In genomic region chr11:75402002-75402773, GRCh38 we compare ENCODE assay signal across 9 cellular contexts. TPM values are rescaled to one million over a fixed set of nuclear protein-coding genes. Genes with fewer than 3 reads are reported as not detected.
DNase-seq lines count a peak whose midpoint lies in the region; ATAC-seq and TF ChIP-seq lines count a peak whose summit lies in the region.
"Had no signal": no experiment of that assay in that cellular context is flagged by ENCODE, and none has a peak within 500 bp of the region (broad histone marks: within the 10 kb centered on the region; RNA-seq: fewer than 3 reads in every experiment).

No MANE protein-coding gene starts in this region.

- H2BK120ac ChIP-seq in trophoblast cell (ENCODE audit: insufficient read depth, low read length, poor library complexity) = no peak overlapping the region

- H3F3A ChIP-seq in SK-N-SH (replicated peaks; ENCODE audit: insufficient read depth) = peaks cover 47% of the 10 kb centered on the region

- peaks cover 22 to 45% of the 10 kb centered on the region in 2 experiments for H3K4me1 ChIP-seq in SK-N-SH (ENCODE audit: control insufficient read depth in 1 of 2, insufficient read depth in 2 of 2, low read depth in 1 of 2, low read length in 1 of 2)
- peaks cover 15% of the 10 kb centered on the region for H3K4me1 ChIP-seq in OCI-LY3 (ENCODE audit: low read length)
- H3K4me1 ChIP-seq in trophoblast cell (ENCODE audit: control insufficient read depth in 1 of 2, insufficient read depth in 2 of 2, low read length in 2 of 2) = peaks cover 0 to 5% of the 10 kb centered on the region in 2 experiments

- H3K27ac ChIP-seq in SK-N-SH (ENCODE audit: low read depth in 2 of 2, low read length in 1 of 2) (peak overlapping the region; percentile 6 to 29; a peak in 3 of 4 replicates), OCI-LY3 (ENCODE audit: low read length) (no peak overlapping the region), trophoblast cell (ENCODE audit: low read depth, low read length) (no peak overlapping the region)

- WGBS in SK-N-SH (ENCODE audit: low lambda C conversion rate) = 83% methylated on average over 10 of the region's 10 CpGs
- no CpG with 5 or more reads among the region's 10 CpGs for WGBS in trophoblast cell (ENCODE audit: extremely low coverage, insufficient coverage, insufficient read length)

- peaks cover 46 to 61% of the 10 kb centered on the region in 2 donors for H3K4me1 Mint-ChIP-seq in effector memory CD8-positive, alpha-beta T cell (ENCODE audit: low read depth in 2 of 2)

- H3K36me3 Mint-ChIP-seq in effector memory CD8-positive, alpha-beta T cell (ENCODE audit: insufficient read depth) = peaks cover 76% of the 10 kb centered on the region

- H3K27me3 Mint-ChIP-seq in effector memory CD8-positive, alpha-beta T cell = no peaks in the 10 kb centered on the region

- peaks cover 75% of the 10 kb centered on the region for H4K20me1 ChIP-seq in SK-N-SH (ENCODE audit: insufficient read depth)
- peaks cover 73% of the 10 kb centered on the region for H4K20me1 ChIP-seq in OCI-LY3 (ENCODE audit: insufficient read depth, low read length)

- H3K14ac ChIP-seq in trophoblast cell (ENCODE audit: low read length) = no peak overlapping the region

- peak overlapping the region; percentile 75 for H3K4me2 ChIP-seq in SK-N-SH
- H3K4me2 ChIP-seq in OCI-LY3 (ENCODE audit: low read length) = peak overlapping the region; percentile 67
- peak overlapping the region; percentile 2 for H3K4me2 ChIP-seq in trophoblast cell (ENCODE audit: low read length)

- ATAC-seq in SK-N-SH treated with all-trans-retinoic acid at 6 μM for 48 hours = no peak
- ATAC-seq in effector memory CD8-positive, alpha-beta T cell (replicated peaks) = no peak
- ATAC-seq in esophagus mucosa = no peak
- ATAC-seq in HG03196 (IDR thresholded peaks at IDR 0.05; ENCODE audit: unreplicated experiment) = no peak

- peak overlapping the region; percentile 97 to 98 for H3K27ac Mint-ChIP-seq in effector memory CD8-positive, alpha-beta T cell

- H2AFZ ChIP-seq in SK-N-SH (ENCODE audit: low read depth) = no peak overlapping the region
- H2AFZ ChIP-seq in OCI-LY3 (ENCODE audit: low read depth, low read length) = no peak overlapping the region
- H2AFZ ChIP-seq in trophoblast cell (ENCODE audit: insufficient read depth, low read length, poor library complexity) = no peak overlapping the region

- POLR2A ChIA-PET in SK-N-SH (lab: Yijun Ruan, JAX) = no interaction called here

- H3K79me2 ChIP-seq in SK-N-SH (ENCODE audit: insufficient read depth) (peaks cover 78% of the 10 kb centered on the region), OCI-LY3 (ENCODE audit: low read length) (peaks cover 79% of the 10 kb centered on the region), trophoblast cell (ENCODE audit: control insufficient read depth, insufficient read depth, low read length, poor library complexity) (peaks cover 23% of the 10 kb centered on the region)

- CTCF ChIA-PET in SK-N-SH (lab: Yijun Ruan, JAX) = interaction anchor here (1.0 to 2.8 kb wide), 6 partner anchors 14 to 198 kb away, joined by 3 to 18 read pairs (median 4); no protein-coding TSS in a partner anchor

- H3K9me3 ChIP-seq in SK-N-SH (no peaks in the 10 kb centered on the region), OCI-LY3 (ENCODE audit: insufficient read depth, low read length) (no peaks in the 10 kb centered on the region), trophoblast cell (ENCODE audit: insufficient read depth, low read depth, low read length) (no peaks in the 10 kb centered on the region)

- H3K27me3 ChIP-seq in SK-N-SH (ENCODE audit: insufficient read depth) (no peaks in the 10 kb centered on the region), OCI-LY3 (ENCODE audit: low read depth, low read length) (no peaks in the 10 kb centered on the region), trophoblast cell (ENCODE audit: insufficient read depth, low read length) (no peaks in the 10 kb centered on the region)

- H3K9me2 ChIP-seq in SK-N-SH = no peaks in the 10 kb centered on the region

- DNase-seq in SK-N-SH (no peak), trophoblast cell (no peak), NCI-H1930 (lab: John Stamatoyannopoulos, UW) (no peak)
- no peak for DNase-seq in effector memory CD8-positive, alpha-beta T cell
- DNase-seq: NCI-H1105 treated with DMSO at 0.1 percent for 48 hours had no signal

- no peak overlapping the region for H2BK12ac ChIP-seq in trophoblast cell (ENCODE audit: low read length)

- H3K23ac ChIP-seq in trophoblast cell (ENCODE audit: low read length) = no peak overlapping the region

- no peak overlapping the region for H4K91ac ChIP-seq in trophoblast cell (ENCODE audit: low read depth, low read length)

- no peak overlapping the region for H2BK5ac ChIP-seq in trophoblast cell (ENCODE audit: low read depth, low read length, poor library complexity)

- no peak overlapping the region for H3K18ac ChIP-seq in trophoblast cell (ENCODE audit: low read length)

- H2AK5ac ChIP-seq in trophoblast cell (ENCODE audit: low read length) = no peak overlapping the region

- H4K12ac ChIP-seq in trophoblast cell (ENCODE audit: low read depth, low read length) = no peak overlapping the region

- no peak for TF ChIP-seq RAD21 in SK-N-SH (IDR thresholded peaks at IDR 0.05; ENCODE audit: low read length)

- H4K8ac ChIP-seq in trophoblast cell (ENCODE audit: low read depth, low read length) = no peak overlapping the region

- no peaks in the 10 kb centered on the region for H3K9me3 Mint-ChIP-seq in effector memory CD8-positive, alpha-beta T cell

- H3K4me3 ChIP-seq in SK-N-SH (ENCODE audit: low read depth in 2 of 2, low read length in 1 of 2) (peak overlapping the region; percentile 90 to 93; a peak in 3 of 4 replicates), OCI-LY3 (ENCODE audit: low read length) (peak overlapping the region; percentile 94; the same call in 1 of the 2 replicates), trophoblast cell (ENCODE audit: low read depth, low read length) (no peak overlapping the region)

- TF ChIP-seq CTCF in SK-N-SH (IDR thresholded peaks at IDR 0.05) = peak; percentile 22; the same call in 1 of the 2 replicates
- no peak for TF ChIP-seq CTCF in OCI-LY3 (IDR thresholded peaks at IDR 0.05; ENCODE audit: low read depth, low read length)

- peak overlapping the region; percentile 3 for H3K4ac ChIP-seq in trophoblast cell (ENCODE audit: low read depth, low read length)

- no peak for TF ChIP-seq EP300 in SK-N-SH (IDR thresholded peaks at IDR 0.05; ENCODE audit: borderline replicate concordance in 1 of 2, low read depth in 1 of 2, low read length in 1 of 2)

- H3K4me3 Mint-ChIP-seq in effector memory CD8-positive, alpha-beta T cell = peak overlapping the region; percentile 98 to 99

- peak overlapping the region; percentile 92; the same call in 1 of the 2 replicates for H3K9ac ChIP-seq in SK-N-SH
- no peak overlapping the region for H3K9ac ChIP-seq in OCI-LY3 (ENCODE audit: low read length)
- H3K9ac ChIP-seq in trophoblast cell (ENCODE audit: low read length) = no peak overlapping the region

- peaks cover 61 to 62% of the 10 kb centered on the region in 2 experiments for H3K36me3 ChIP-seq in SK-N-SH (replicated peaks in 1 of 2; ENCODE audit: control insufficient read depth in 1 of 2, insufficient read depth in 2 of 2, low read length in 1 of 2)
- H3K36me3 ChIP-seq in OCI-LY3 (replicated peaks; ENCODE audit: low read depth, low read length) = peaks cover 73% of the 10 kb centered on the region
- peaks cover 34 to 52% of the 10 kb centered on the region in 2 experiments for H3K36me3 ChIP-seq in trophoblast cell (ENCODE audit: control insufficient read depth in 1 of 2, insufficient read depth in 2 of 2, low read length in 2 of 2)

- H3K79me1 ChIP-seq in trophoblast cell (ENCODE audit: low read length) = peaks cover 7% of the 10 kb centered on the region

TF ChIP-seq in SK-N-SH, 30 proteins besides CTCF, POLR2A, EP300 and RAD21:
- TF ChIP-seq GATA2 (CRISPR knock-in tag; IDR thresholded peaks at IDR 0.05) = 0 out of 2 replicates have a peak, but pooled peaks have one; percentile 7
- no peak for TF ChIP-seq USF2 (IDR thresholded peaks at IDR 0.05; ENCODE audit: borderline replicate concordance, low read depth, low read length)

TF ChIP-seq in SK-N-SH treated with all-trans-retinoic acid at 6 μM for 48 hours, 23 proteins besides CTCF, POLR2A, EP300 and RAD21 (continues in another document):
- TF ChIP-seq, protein P1, sequence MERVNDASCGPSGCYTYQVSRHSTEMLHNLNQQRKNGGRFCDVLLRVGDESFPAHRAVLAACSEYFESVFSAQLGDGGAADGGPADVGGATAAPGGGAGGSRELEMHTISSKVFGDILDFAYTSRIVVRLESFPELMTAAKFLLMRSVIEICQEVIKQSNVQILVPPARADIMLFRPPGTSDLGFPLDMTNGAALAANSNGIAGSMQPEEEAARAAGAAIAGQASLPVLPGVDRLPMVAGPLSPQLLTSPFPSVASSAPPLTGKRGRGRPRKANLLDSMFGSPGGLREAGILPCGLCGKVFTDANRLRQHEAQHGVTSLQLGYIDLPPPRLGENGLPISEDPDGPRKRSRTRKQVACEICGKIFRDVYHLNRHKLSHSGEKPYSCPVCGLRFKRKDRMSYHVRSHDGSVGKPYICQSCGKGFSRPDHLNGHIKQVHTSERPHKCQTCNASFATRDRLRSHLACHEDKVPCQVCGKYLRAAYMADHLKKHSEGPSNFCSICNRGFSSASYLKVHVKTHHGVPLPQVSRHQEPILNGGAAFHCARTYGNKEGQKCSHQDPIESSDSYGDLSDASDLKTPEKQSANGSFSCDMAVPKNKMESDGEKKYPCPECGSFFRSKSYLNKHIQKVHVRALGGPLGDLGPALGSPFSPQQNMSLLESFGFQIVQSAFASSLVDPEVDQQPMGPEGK (CRISPR knock-in tag; IDR thresholded peaks at IDR 0.05; ENCODE audit: borderline replicate concordance) = no peak

RNA-seq across cellular contexts. Expression of gene RPS3, which starts 2.9 kb away (rescaled TPM):
- polyA plus RNA-seq in SK-N-SH (2012; rRNA removed) = 4,220 and 4,540 TPM in 2 replicates
- 4,994 and 6,484 TPM in 2 replicates for polyA plus RNA-seq in SK-N-SH (2012; cell fraction: cytosol; rRNA removed)
- polyA plus RNA-seq in SK-N-SH (2012; cell fraction: nucleus; rRNA removed) = 1,010 and 1,542 TPM in 2 replicates
- 4,211 and 4,337 TPM in 2 replicates for polyA plus RNA-seq in trophoblast cell (2013)
- 2,660 TPM for total RNA-seq in esophagus mucosa

RNA-seq across cellular contexts. Expression of gene KLHL35, which starts 30.8 kb away (rescaled TPM):
- polyA plus RNA-seq in SK-N-SH (2012; rRNA removed) = 1.7 and 2.0 TPM in 2 replicates
- polyA plus RNA-seq in SK-N-SH (2012; cell fraction: cytosol; rRNA removed) = 0.75 and 1.3 TPM in 2 replicates
- 3.9 and 4.9 TPM in 2 replicates for polyA plus RNA-seq in SK-N-SH (2012; cell fraction: nucleus; rRNA removed)
- polyA plus RNA-seq in trophoblast cell (2013) = 0.08 and 0.10 TPM in 2 replicates
- total RNA-seq in esophagus mucosa = 0.84 TPM

RNA-seq across cellular contexts. Expression of gene ARRB1, which starts 50.7 kb away (rescaled TPM):
- polyA plus RNA-seq in SK-N-SH (2012; rRNA removed) = 6.7 and 7.0 TPM in 2 replicates
- polyA plus RNA-seq in SK-N-SH (2012; cell fraction: cytosol; rRNA removed) = 4.4 and 6.0 TPM in 2 replicates
- 4.8 and 6.6 TPM in 2 replicates for polyA plus RNA-seq in SK-N-SH (2012; cell fraction: nucleus; rRNA removed)
- polyA plus RNA-seq in trophoblast cell (2013) = 34.1 and 34.7 TPM in 2 replicates
- 7.6 TPM for total RNA-seq in esophagus mucosa

Comparison
In these comparisons a context has a peak if more than half of its experiments do, and no peak if none do; other contexts are left out.
1. H3K27ac ChIP-seq: peak in SK-N-SH (2 of 2); none in OCI-LY3 (single experiment) and trophoblast cell (single experiment).
2. H3K4me2 ChIP-seq: peak in every context shown above with its lines; median percentile 75 in SK-N-SH; 67 in OCI-LY3; 2 in trophoblast cell.